In the genomic region with DNA sequence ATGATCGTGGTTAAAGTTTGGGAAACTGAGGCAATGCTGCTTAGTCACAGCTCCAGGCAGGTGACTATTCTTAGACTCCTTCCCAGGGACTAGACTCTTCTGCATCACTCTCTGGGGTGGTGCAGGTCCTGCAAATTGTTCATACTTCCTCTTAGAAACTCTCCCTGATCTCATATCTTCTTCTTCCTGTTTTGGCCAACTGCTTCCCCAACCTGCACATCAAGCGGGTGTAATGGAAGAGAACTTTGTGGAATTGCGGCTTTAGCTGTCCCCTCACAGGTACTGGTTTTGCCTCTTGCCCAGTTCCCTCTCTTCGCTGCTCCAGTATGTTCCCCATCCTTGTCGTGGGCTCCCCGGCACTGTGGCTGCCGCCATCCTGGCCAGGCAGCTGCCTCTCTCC, we compare ENCODE assay signal across 17 cellular contexts.
DNase-seq lines count a peak whose midpoint lies in the region; ATAC-seq lines count a peak whose summit lies in the region.
"Had no signal": no experiment of that assay in that cellular context is flagged by ENCODE, and none has a peak within 500 bp of the region (broad histone marks: within the 10 kb centered on the region; RNA-seq: fewer than 3 reads in every experiment).

No MANE protein-coding gene starts in this region.

- peaks cover 0 to 5% of the 10 kb centered on the region in 2 donors for H3K9me3 Mint-ChIP-seq in stimulated activated naive B cell treated with anti-CD40 and anti-IgM and Interleukin-4, amounts not matched to agents 10 μg/mL and 1 μg/mL and 100 μg/mL, for 72 hours
- H3K9me3 Mint-ChIP-seq in activated CD4-positive, alpha-beta memory T cell treated with anti-CD3 and anti-CD28 coated beads, Interleukin-2, amount 10 ng/mL, durations not matched to agents 7 days and 5 days = no peaks in the 10 kb centered on the region
- H3K9me3 Mint-ChIP-seq: natural killer cell treated with Interleukin-12 subunit alpha and Interleukin-12 subunit beta and Interleukin-15 and Interleukin-18, amount 100 ng/mL, for 72 hours had no signal

- H3K27ac ChIP-seq in right cardiac atrium (ENCODE audit: low read length) = no peak overlapping the region

- no peaks in the 10 kb centered on the region for H3K9me3 ChIP-seq in right cardiac atrium (ENCODE audit: control insufficient read depth, low read length)

- no peaks in the 10 kb centered on the region for H3K4me1 Mint-ChIP-seq in stimulated activated naive B cell treated with anti-CD40 and anti-IgM and Interleukin-4, amounts not matched to agents 10 μg/mL and 1 μg/mL and 100 μg/mL, for 72 hours
- H3K4me1 Mint-ChIP-seq in activated CD4-positive, alpha-beta memory T cell treated with anti-CD3 and anti-CD28 coated beads, Interleukin-2, amount 10 ng/mL, durations not matched to agents 7 days and 5 days = no peaks in the 10 kb centered on the region
- H3K4me1 Mint-ChIP-seq: activated CD4-positive, alpha-beta T cell treated with anti-CD3 and anti-CD28 coated beads, Interleukin-2, amount 10 ng/mL, durations not matched to agents 24 days and 14 days; activated naive CD8-positive, alpha-beta T cell treated with anti-CD3 and anti-CD28 coated beads, Interleukin-2, amount 10 ng/mL, durations not matched to agents 7 days and 5 days; central memory CD8-positive, alpha-beta T cell; T-helper 17 cell had no signal

- H3K27ac Mint-ChIP-seq in stimulated activated naive B cell treated with anti-CD40 and anti-IgM and Interleukin-4, amounts not matched to agents 10 μg/mL and 1 μg/mL and 100 μg/mL, for 72 hours = no peak overlapping the region
- H3K27ac Mint-ChIP-seq in activated CD4-positive, alpha-beta memory T cell treated with anti-CD3 and anti-CD28 coated beads, Interleukin-2, amount 10 ng/mL, durations not matched to agents 7 days and 5 days = no peak overlapping the region
- H3K27ac Mint-ChIP-seq: activated CD4-positive, alpha-beta T cell treated with anti-CD3 and anti-CD28 coated beads, Interleukin-2, amount 10 ng/mL, durations not matched to agents 24 days and 14 days; activated naive CD8-positive, alpha-beta T cell treated with anti-CD3 and anti-CD28 coated beads, Interleukin-2, amount 10 ng/mL, durations not matched to agents 7 days and 5 days; effector memory CD8-positive, alpha-beta T cell; natural killer cell treated with Interleukin-12 subunit alpha and Interleukin-12 subunit beta and Interleukin-15 and Interleukin-18, amount 100 ng/mL, for 72 hours; T-helper 17 cell had no signal

- no peaks in the 10 kb centered on the region for H3K4me1 ChIP-seq in right cardiac atrium (ENCODE audit: control insufficient read depth, insufficient read depth, low read length)

- no peaks in the 10 kb centered on the region for H3K27me3 Mint-ChIP-seq in stimulated activated naive B cell treated with anti-CD40 and anti-IgM and Interleukin-4, amounts not matched to agents 10 μg/mL and 1 μg/mL and 100 μg/mL, for 72 hours
- no peaks in the 10 kb centered on the region for H3K27me3 Mint-ChIP-seq in activated CD4-positive, alpha-beta memory T cell treated with anti-CD3 and anti-CD28 coated beads, Interleukin-2, amount 10 ng/mL, durations not matched to agents 7 days and 5 days
- H3K27me3 Mint-ChIP-seq: activated CD4-positive, alpha-beta T cell treated with anti-CD3 and anti-CD28 coated beads, Interleukin-2, amount 10 ng/mL, durations not matched to agents 24 days and 14 days had no signal

- POLR2A ChIA-PET in activated CD4-positive, alpha-beta memory T cell treated with anti-CD3 and anti-CD28 coated beads, Interleukin-2, amount 10 ng/mL, durations not matched to agents 7 days and 5 days (lab: Charles Lee) = no interaction called here

- DNase-seq in Kasumi-1 (lab: John Stamatoyannopoulos, UW) (peak; percentile 81 to 88), SKM-1 treated with dmso at 0.1 percent for 144 hours (lab: John Stamatoyannopoulos, UW; ENCODE audit: unreplicated experiment) (peak; percentile 79), right cardiac atrium (no peak), GM03348 (ENCODE audit: low spot score) (no peak)
- DNase-seq in stimulated activated naive B cell treated with anti-CD40 and anti-IgM and Interleukin-4, amounts not matched to agents 10 μg/mL and 1 μg/mL and 100 μg/mL, for 72 hours = no peak
- DNase-seq in activated CD4-positive, alpha-beta memory T cell treated with anti-CD3 and anti-CD28 coated beads, Interleukin-2, amount 10 ng/mL, durations not matched to agents 7 days and 5 days = no peak
- DNase-seq in activated naive CD4-positive, alpha-beta T cell treated with anti-CD3 and anti-CD28 coated beads, Interleukin-2, amount 50 U/mL, for 16 hours = no peak
- DNase-seq: activated CD4-positive, alpha-beta T cell treated with anti-CD3 and anti-CD28 coated beads, Interleukin-2, amount 10 ng/mL, durations not matched to agents 24 days and 14 days; activated naive CD8-positive, alpha-beta T cell treated with anti-CD3 and anti-CD28 coated beads, Interleukin-2, amount 10 ng/mL, durations not matched to agents 7 days and 5 days; activated T-cell treated with anti-CD3 and anti-CD28 coated beads, Interleukin-2, amount 50 U/mL, for 1 hour; DMS53; effector memory CD8-positive, alpha-beta T cell; NCI-H1930; T-helper 17 cell had no signal

- H3K36me3 Mint-ChIP-seq in stimulated activated naive B cell treated with anti-CD40 and anti-IgM and Interleukin-4, amounts not matched to agents 10 μg/mL and 1 μg/mL and 100 μg/mL, for 72 hours = no peaks in the 10 kb centered on the region
- H3K36me3 Mint-ChIP-seq in activated CD4-positive, alpha-beta memory T cell treated with anti-CD3 and anti-CD28 coated beads, Interleukin-2, amount 10 ng/mL, durations not matched to agents 7 days and 5 days (ENCODE audit: low read depth) = no peaks in the 10 kb centered on the region
- H3K36me3 Mint-ChIP-seq: activated naive CD8-positive, alpha-beta T cell treated with anti-CD3 and anti-CD28 coated beads, Interleukin-2, amount 10 ng/mL, durations not matched to agents 7 days and 5 days; natural killer cell treated with Interleukin-12 subunit alpha and Interleukin-12 subunit beta and Interleukin-15 and Interleukin-18, amount 100 ng/mL, for 72 hours had no signal

- intact Hi-C loops in right cardiac atrium (cut with DNase I) = no loop called here

- H3K4me3 Mint-ChIP-seq in stimulated activated naive B cell treated with anti-CD40 and anti-IgM and Interleukin-4, amounts not matched to agents 10 μg/mL and 1 μg/mL and 100 μg/mL, for 72 hours = no peak overlapping the region
- H3K4me3 Mint-ChIP-seq in activated CD4-positive, alpha-beta memory T cell treated with anti-CD3 and anti-CD28 coated beads, Interleukin-2, amount 10 ng/mL, durations not matched to agents 7 days and 5 days = no peak overlapping the region
- H3K4me3 Mint-ChIP-seq: activated CD4-positive, alpha-beta T cell treated with anti-CD3 and anti-CD28 coated beads, Interleukin-2, amount 10 ng/mL, durations not matched to agents 24 days and 14 days; activated naive CD8-positive, alpha-beta T cell treated with anti-CD3 and anti-CD28 coated beads, Interleukin-2, amount 10 ng/mL, durations not matched to agents 7 days and 5 days; central memory CD8-positive, alpha-beta T cell; effector memory CD8-positive, alpha-beta T cell; natural killer cell treated with Interleukin-12 subunit alpha and Interleukin-12 subunit beta and Interleukin-15 and Interleukin-18, amount 100 ng/mL, for 72 hours; T-helper 17 cell had no signal

- CTCF ChIA-PET in activated CD4-positive, alpha-beta memory T cell treated with anti-CD3 and anti-CD28 coated beads, Interleukin-2, amount 10 ng/mL, durations not matched to agents 7 days and 5 days (lab: Charles Lee) = interaction anchor here (0.5 kb wide), 1 partner anchor 396 kb away, joined by 4 read pairs; no protein-coding TSS in a partner anchor

- WGBS in right cardiac atrium = 72% methylated on average over 7 of the region's 7 CpGs

- H3K27me3 ChIP-seq in right cardiac atrium (ENCODE audit: control insufficient read depth, insufficient read depth) = no peaks in the 10 kb centered on the region

- ATAC-seq in right cardiac atrium (peak; percentile 34 to 50), GM21360 (IDR thresholded peaks at IDR 0.05; ENCODE audit: unreplicated experiment) (no peak)
- peak; percentile 41 to 61 for ATAC-seq in stimulated activated naive B cell treated with anti-CD40 and anti-IgM and Interleukin-4, amounts not matched to agents 10 μg/mL and 1 μg/mL and 100 μg/mL, for 72 hours (replicated peaks)
- ATAC-seq: effector memory CD8-positive, alpha-beta T cell; T-helper 17 cell had no signal

- no peak overlapping the region for H3K4me3 ChIP-seq in right cardiac atrium (ENCODE audit: low read length)

Comparison
In these comparisons a context has a peak if more than half of its experiments do, and no peak if none do; other contexts are left out.
1. DNase-seq: peak in Kasumi-1 (2 of 2) and SKM-1 treated with dmso at 0.1 percent for 144 hours (single experiment); none in right cardiac atrium (0 of 3), stimulated activated naive B cell treated with anti-CD40 and anti-IgM and Interleukin-4, amounts not matched to agents 10 μg/mL and 1 μg/mL and 100 μg/mL, for 72 hours (single experiment), GM03348 (single experiment), activated CD4-positive, alpha-beta memory T cell treated with anti-CD3 and anti-CD28 coated beads, Interleukin-2, amount 10 ng/mL, durations not matched to agents 7 days and 5 days (single experiment) and activated naive CD4-positive, alpha-beta T cell treated with anti-CD3 and anti-CD28 coated beads, Interleukin-2, amount 50 U/mL, for 16 hours (single experiment).